In the genomic region with DNA sequence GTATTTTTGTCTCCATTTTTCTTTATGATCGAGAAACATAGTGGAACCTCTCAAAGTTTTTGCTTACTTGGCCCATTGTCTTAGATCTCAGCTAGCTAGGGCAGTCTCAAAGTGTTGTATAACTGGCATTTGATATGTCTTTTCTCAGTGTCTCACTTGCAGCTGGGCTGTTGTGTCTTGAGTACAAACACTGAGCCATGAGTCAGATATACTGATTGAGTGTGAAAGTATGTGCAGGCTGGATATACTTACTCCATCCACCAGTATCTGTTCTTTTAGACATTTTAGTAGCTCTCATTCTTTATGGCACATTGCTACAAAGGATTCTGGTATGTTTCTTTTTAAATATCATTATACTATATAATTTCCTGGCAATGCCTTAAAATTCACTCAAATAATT, we compare ENCODE assay signal across 20 cellular contexts. TPM values are rescaled to one million over a fixed set of nuclear protein-coding genes. Genes with fewer than 3 reads are reported as not detected.
A peak's percentile ranks its signal among the peaks of the same experiment; 100 is the strongest.
DNase-seq lines count a peak whose midpoint lies in the region; ATAC-seq, FAIRE-seq and TF ChIP-seq lines count a peak whose summit lies in the region.
"Had no signal": no experiment of that assay in that cellular context is flagged by ENCODE, and none has a peak within 500 bp of the region (broad histone marks: within the 10 kb centered on the region; RNA-seq: fewer than 3 reads in every experiment).

No MANE protein-coding gene starts in this region.

- DNase-seq in GM12892 (ENCODE audit: insufficient read length) (no peak), fibroblast of pulmonary artery (ENCODE audit: low read depth) (peak; percentile 35), renal cortical epithelial cell (ENCODE audit: low read depth) (peak; percentile 32), dedifferentiated amniotic fluid mesenchymal stem cell (ENCODE audit: extremely low spot score) (no peak)
- no peak for DNase-seq in effector memory CD4-positive, alpha-beta T cell
- DNase-seq: activated CD8-positive, alpha-beta memory T cell treated with anti-CD3 and anti-CD28 coated beads for 24 hours; anterior cingulate cortex; DMS79; NCI-H2107; sigmoid colon; stimulated activated CD4-positive, alpha-beta T cell treated with anti-CD3 and anti-CD28 coated beads, Interleukin-2, amount 100 ng/mL, for 48 hours; stimulated activated CD8-positive, alpha-beta memory T cell treated with anti-CD3 and anti-CD28 coated beads, Interleukin-4, amount 100 ng/mL, for 48 hours; T-cell; WERI-Rb-1 had no signal

- no peak overlapping the region for H3K27ac ChIP-seq in effector memory CD4-positive, alpha-beta T cell (ENCODE audit: insufficient read depth, low read length, poor library complexity, severe bottlenecking)
- H3K27ac ChIP-seq: gastroesophageal sphincter, sigmoid colon, WERI-Rb-1 had no signal

- H3K36me3 ChIP-seq in effector memory CD4-positive, alpha-beta T cell (ENCODE audit: control insufficient read depth, insufficient read depth, low read length) = no peaks in the 10 kb centered on the region
- H3K36me3 ChIP-seq: gastroesophageal sphincter, sigmoid colon, WERI-Rb-1 had no signal

- TF ChIP-seq POLR2A in GM12892 (IDR thresholded peaks at IDR 0.05; ENCODE audit: low read depth, low read length) = no peak

- H3K27me3 ChIP-seq in effector memory CD4-positive, alpha-beta T cell (replicated peaks; ENCODE audit: control insufficient read depth, insufficient read depth, low read length, poor library complexity, severe bottlenecking) = no peaks in the 10 kb centered on the region
- H3K27me3 ChIP-seq: gastroesophageal sphincter, sigmoid colon had no signal

- peak; percentile 76 for ATAC-seq in SK-N-SH treated with all-trans-retinoic acid at 6 μM for 48 hours
- no peak for ATAC-seq in HG02763 (IDR thresholded peaks at IDR 0.05; ENCODE audit: unreplicated experiment)
- no peak for ATAC-seq in GM21526 (IDR thresholded peaks at IDR 0.05; ENCODE audit: low FRiP score, unreplicated experiment)
- ATAC-seq: gastroesophageal sphincter, T-cell had no signal

- no peak overlapping the region for H3K4me3 ChIP-seq in fibroblast of pulmonary artery (replicated peaks; ENCODE audit: low read depth, low read length)
- no peak overlapping the region for H3K4me3 ChIP-seq in effector memory CD4-positive, alpha-beta T cell (ENCODE audit: insufficient read depth, low read depth, low read length, poor library complexity, severe bottlenecking)
- H3K4me3 ChIP-seq: gastroesophageal sphincter, sigmoid colon had no signal

- no peak for TF ChIP-seq CTCF in fibroblast of pulmonary artery (IDR thresholded peaks at IDR 0.05; ENCODE audit: low read length, missing control alignments)

- FAIRE-seq in GM12892 (lab: Jason Lieb, UNC) = peak; percentile 38
- FAIRE-seq: H1 had no signal

- no peaks in the 10 kb centered on the region for H3K4me1 ChIP-seq in effector memory CD4-positive, alpha-beta T cell (ENCODE audit: control insufficient read depth, insufficient read depth, low read length, poor library complexity, severe bottlenecking)
- H3K4me1 ChIP-seq: gastroesophageal sphincter, sigmoid colon had no signal

- no peaks in the 10 kb centered on the region for H3K9me3 ChIP-seq in effector memory CD4-positive, alpha-beta T cell (ENCODE audit: control insufficient read depth, low read length)
- H3K9me3 ChIP-seq: gastroesophageal sphincter, sigmoid colon had no signal

TF ChIP-seq in SK-N-SH treated with all-trans-retinoic acid at 6 μM for 48 hours, 23 proteins besides CTCF, POLR2A, EP300 and RAD21:
- TF ChIP-seq ZNF70 (CRISPR knock-in tag; IDR thresholded peaks at IDR 0.05) (no peak), TOX (CRISPR knock-in tag; IDR thresholded peaks at IDR 0.05; ENCODE audit: borderline replicate concordance) (no peak), ZFP3 (CRISPR knock-in tag; IDR thresholded peaks at IDR 0.05) (no peak), SNAI2 (CRISPR knock-in tag; IDR thresholded peaks at IDR 0.05) (no peak), ISL1 (CRISPR knock-in tag; IDR thresholded peaks at IDR 0.05) (no peak), ARNTL (CRISPR knock-in tag; IDR thresholded peaks at IDR 0.05; ENCODE audit: borderline replicate concordance, low read depth) (no peak), RARB (CRISPR knock-in tag; IDR thresholded peaks at IDR 0.05) (no peak), ZFP30 (CRISPR knock-in tag; IDR thresholded peaks at IDR 0.05) (no peak), BACH2 (CRISPR knock-in tag; IDR thresholded peaks at IDR 0.05; ENCODE audit: borderline replicate concordance) (no peak), OSR1 (CRISPR knock-in tag; IDR thresholded peaks at IDR 0.05) (no peak), ZC3H10 (CRISPR knock-in tag; IDR thresholded peaks at IDR 0.05) (no peak), GLIS3 (CRISPR knock-in tag; IDR thresholded peaks at IDR 0.05) (no peak), PPARA (CRISPR knock-in tag; IDR thresholded peaks at IDR 0.05; ENCODE audit: borderline replicate concordance) (no peak), TCF4 (CRISPR knock-in tag; IDR thresholded peaks at IDR 0.05; ENCODE audit: borderline replicate concordance) (no peak), ESRRG (CRISPR knock-in tag; IDR thresholded peaks at IDR 0.05) (no peak)
- TF ChIP-seq, protein P1, sequence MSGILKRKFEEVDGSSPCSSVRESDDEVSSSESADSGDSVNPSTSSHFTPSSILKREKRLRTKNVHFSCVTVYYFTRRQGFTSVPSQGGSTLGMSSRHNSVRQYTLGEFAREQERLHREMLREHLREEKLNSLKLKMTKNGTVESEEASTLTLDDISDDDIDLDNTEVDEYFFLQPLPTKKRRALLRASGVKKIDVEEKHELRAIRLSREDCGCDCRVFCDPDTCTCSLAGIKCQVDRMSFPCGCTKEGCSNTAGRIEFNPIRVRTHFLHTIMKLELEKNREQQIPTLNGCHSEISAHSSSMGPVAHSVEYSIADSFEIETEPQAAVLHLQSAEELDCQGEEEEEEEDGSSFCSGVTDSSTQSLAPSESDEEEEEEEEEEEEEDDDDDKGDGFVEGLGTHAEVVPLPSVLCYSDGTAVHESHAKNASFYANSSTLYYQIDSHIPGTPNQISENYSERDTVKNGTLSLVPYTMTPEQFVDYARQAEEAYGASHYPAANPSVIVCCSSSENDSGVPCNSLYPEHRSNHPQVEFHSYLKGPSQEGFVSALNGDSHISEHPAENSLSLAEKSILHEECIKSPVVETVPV (CRISPR knock-in tag; IDR thresholded peaks at IDR 0.05) = no peak
- TF ChIP-seq, protein P2, sequence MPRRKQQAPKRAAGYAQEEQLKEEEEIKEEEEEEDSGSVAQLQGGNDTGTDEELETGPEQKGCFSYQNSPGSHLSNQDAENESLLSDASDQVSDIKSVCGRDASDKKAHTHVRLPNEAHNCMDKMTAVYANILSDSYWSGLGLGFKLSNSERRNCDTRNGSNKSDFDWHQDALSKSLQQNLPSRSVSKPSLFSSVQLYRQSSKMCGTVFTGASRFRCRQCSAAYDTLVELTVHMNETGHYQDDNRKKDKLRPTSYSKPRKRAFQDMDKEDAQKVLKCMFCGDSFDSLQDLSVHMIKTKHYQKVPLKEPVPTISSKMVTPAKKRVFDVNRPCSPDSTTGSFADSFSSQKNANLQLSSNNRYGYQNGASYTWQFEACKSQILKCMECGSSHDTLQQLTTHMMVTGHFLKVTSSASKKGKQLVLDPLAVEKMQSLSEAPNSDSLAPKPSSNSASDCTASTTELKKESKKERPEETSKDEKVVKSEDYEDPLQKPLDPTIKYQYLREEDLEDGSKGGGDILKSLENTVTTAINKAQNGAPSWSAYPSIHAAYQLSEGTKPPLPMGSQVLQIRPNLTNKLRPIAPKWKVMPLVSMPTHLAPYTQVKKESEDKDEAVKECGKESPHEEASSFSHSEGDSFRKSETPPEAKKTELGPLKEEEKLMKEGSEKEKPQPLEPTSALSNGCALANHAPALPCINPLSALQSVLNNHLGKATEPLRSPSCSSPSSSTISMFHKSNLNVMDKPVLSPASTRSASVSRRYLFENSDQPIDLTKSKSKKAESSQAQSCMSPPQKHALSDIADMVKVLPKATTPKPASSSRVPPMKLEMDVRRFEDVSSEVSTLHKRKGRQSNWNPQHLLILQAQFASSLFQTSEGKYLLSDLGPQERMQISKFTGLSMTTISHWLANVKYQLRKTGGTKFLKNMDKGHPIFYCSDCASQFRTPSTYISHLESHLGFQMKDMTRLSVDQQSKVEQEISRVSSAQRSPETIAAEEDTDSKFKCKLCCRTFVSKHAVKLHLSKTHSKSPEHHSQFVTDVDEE (CRISPR knock-in tag; IDR thresholded peaks at IDR 0.05) = no peak
- TF ChIP-seq, protein P3, sequence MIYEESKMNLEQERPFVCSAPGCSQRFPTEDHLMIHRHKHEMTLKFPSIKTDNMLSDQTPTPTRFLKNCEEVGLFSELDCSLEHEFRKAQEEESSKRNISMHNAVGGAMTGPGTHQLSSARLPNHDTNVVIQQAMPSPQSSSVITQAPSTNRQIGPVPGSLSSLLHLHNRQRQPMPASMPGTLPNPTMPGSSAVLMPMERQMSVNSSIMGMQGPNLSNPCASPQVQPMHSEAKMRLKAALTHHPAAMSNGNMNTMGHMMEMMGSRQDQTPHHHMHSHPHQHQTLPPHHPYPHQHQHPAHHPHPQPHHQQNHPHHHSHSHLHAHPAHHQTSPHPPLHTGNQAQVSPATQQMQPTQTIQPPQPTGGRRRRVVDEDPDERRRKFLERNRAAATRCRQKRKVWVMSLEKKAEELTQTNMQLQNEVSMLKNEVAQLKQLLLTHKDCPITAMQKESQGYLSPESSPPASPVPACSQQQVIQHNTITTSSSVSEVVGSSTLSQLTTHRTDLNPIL (CRISPR knock-in tag; IDR thresholded peaks at IDR 0.05; ENCODE audit: low read depth) = no peak
- TF ChIP-seq, protein P4, sequence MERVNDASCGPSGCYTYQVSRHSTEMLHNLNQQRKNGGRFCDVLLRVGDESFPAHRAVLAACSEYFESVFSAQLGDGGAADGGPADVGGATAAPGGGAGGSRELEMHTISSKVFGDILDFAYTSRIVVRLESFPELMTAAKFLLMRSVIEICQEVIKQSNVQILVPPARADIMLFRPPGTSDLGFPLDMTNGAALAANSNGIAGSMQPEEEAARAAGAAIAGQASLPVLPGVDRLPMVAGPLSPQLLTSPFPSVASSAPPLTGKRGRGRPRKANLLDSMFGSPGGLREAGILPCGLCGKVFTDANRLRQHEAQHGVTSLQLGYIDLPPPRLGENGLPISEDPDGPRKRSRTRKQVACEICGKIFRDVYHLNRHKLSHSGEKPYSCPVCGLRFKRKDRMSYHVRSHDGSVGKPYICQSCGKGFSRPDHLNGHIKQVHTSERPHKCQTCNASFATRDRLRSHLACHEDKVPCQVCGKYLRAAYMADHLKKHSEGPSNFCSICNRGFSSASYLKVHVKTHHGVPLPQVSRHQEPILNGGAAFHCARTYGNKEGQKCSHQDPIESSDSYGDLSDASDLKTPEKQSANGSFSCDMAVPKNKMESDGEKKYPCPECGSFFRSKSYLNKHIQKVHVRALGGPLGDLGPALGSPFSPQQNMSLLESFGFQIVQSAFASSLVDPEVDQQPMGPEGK (CRISPR knock-in tag; IDR thresholded peaks at IDR 0.05; ENCODE audit: borderline replicate concordance) = no peak

RNA-seq across cellular contexts. Expression of a gene that starts 14.3 kb away (rescaled TPM):
- polyA plus RNA-seq in GM12892 (2012; ENCODE audit: missing spikeins) = 2.7 TPM
- 0.17 and 1.3 TPM in 2 replicates for total RNA-seq in renal cortical epithelial cell
- polyA plus RNA-seq: IgD-negative memory B cell had no signal

Comparison
In these comparisons a context has a peak if more than half of its experiments do, and no peak if none do; other contexts are left out.
1. DNase-seq: peak in fibroblast of pulmonary artery (single experiment) and renal cortical epithelial cell (single experiment); none in GM12892 (single experiment), effector memory CD4-positive, alpha-beta T cell (0 of 3) and dedifferentiated amniotic fluid mesenchymal stem cell (single experiment).